1 cellular context compared by ENCODE assay signal in the genomic region with DNA sequence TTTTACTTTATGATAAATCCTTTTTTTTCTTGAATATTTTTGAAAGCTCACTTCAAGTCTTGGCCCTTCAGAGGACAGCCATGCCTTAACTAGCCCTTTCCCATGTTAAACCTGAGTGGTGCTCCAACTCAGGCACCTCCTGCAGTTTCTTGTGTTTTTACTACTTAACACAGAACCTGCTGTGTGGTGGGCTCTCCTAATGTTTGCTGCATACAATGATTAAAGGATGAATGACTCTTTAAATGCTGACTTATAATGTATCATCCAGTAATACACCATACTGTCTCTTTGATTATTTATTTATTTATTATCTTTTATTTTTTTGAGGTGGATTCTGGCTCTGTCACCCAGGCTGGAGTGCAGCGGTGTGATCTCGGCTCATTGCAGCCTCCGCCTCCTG.
TF ChIP-seq lines count a peak whose summit lies in the region.

No MANE protein-coding gene starts in this region.

TF ChIP-seq in GM23338, 12 proteins besides CTCF, POLR2A, EP300 and RAD21 (continued from another document):
- TF ChIP-seq, protein P1, sequence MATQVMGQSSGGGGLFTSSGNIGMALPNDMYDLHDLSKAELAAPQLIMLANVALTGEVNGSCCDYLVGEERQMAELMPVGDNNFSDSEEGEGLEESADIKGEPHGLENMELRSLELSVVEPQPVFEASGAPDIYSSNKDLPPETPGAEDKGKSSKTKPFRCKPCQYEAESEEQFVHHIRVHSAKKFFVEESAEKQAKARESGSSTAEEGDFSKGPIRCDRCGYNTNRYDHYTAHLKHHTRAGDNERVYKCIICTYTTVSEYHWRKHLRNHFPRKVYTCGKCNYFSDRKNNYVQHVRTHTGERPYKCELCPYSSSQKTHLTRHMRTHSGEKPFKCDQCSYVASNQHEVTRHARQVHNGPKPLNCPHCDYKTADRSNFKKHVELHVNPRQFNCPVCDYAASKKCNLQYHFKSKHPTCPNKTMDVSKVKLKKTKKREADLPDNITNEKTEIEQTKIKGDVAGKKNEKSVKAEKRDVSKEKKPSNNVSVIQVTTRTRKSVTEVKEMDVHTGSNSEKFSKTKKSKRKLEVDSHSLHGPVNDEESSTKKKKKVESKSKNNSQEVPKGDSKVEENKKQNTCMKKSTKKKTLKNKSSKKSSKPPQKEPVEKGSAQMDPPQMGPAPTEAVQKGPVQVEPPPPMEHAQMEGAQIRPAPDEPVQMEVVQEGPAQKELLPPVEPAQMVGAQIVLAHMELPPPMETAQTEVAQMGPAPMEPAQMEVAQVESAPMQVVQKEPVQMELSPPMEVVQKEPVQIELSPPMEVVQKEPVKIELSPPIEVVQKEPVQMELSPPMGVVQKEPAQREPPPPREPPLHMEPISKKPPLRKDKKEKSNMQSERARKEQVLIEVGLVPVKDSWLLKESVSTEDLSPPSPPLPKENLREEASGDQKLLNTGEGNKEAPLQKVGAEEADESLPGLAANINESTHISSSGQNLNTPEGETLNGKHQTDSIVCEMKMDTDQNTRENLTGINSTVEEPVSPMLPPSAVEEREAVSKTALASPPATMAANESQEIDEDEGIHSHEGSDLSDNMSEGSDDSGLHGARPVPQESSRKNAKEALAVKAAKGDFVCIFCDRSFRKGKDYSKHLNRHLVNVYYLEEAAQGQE (IDR thresholded peaks at IDR 0.05; ENCODE audit: unreplicated experiment), result no peak
- TF ChIP-seq STAT1 (IDR thresholded peaks at IDR 0.05; ENCODE audit: unreplicated experiment), result no peak
- TF ChIP-seq CREB1 (CRISPR knock-in tag; IDR thresholded peaks at IDR 0.05; ENCODE audit: low read depth), result no peak
- TF ChIP-seq, protein P2, sequence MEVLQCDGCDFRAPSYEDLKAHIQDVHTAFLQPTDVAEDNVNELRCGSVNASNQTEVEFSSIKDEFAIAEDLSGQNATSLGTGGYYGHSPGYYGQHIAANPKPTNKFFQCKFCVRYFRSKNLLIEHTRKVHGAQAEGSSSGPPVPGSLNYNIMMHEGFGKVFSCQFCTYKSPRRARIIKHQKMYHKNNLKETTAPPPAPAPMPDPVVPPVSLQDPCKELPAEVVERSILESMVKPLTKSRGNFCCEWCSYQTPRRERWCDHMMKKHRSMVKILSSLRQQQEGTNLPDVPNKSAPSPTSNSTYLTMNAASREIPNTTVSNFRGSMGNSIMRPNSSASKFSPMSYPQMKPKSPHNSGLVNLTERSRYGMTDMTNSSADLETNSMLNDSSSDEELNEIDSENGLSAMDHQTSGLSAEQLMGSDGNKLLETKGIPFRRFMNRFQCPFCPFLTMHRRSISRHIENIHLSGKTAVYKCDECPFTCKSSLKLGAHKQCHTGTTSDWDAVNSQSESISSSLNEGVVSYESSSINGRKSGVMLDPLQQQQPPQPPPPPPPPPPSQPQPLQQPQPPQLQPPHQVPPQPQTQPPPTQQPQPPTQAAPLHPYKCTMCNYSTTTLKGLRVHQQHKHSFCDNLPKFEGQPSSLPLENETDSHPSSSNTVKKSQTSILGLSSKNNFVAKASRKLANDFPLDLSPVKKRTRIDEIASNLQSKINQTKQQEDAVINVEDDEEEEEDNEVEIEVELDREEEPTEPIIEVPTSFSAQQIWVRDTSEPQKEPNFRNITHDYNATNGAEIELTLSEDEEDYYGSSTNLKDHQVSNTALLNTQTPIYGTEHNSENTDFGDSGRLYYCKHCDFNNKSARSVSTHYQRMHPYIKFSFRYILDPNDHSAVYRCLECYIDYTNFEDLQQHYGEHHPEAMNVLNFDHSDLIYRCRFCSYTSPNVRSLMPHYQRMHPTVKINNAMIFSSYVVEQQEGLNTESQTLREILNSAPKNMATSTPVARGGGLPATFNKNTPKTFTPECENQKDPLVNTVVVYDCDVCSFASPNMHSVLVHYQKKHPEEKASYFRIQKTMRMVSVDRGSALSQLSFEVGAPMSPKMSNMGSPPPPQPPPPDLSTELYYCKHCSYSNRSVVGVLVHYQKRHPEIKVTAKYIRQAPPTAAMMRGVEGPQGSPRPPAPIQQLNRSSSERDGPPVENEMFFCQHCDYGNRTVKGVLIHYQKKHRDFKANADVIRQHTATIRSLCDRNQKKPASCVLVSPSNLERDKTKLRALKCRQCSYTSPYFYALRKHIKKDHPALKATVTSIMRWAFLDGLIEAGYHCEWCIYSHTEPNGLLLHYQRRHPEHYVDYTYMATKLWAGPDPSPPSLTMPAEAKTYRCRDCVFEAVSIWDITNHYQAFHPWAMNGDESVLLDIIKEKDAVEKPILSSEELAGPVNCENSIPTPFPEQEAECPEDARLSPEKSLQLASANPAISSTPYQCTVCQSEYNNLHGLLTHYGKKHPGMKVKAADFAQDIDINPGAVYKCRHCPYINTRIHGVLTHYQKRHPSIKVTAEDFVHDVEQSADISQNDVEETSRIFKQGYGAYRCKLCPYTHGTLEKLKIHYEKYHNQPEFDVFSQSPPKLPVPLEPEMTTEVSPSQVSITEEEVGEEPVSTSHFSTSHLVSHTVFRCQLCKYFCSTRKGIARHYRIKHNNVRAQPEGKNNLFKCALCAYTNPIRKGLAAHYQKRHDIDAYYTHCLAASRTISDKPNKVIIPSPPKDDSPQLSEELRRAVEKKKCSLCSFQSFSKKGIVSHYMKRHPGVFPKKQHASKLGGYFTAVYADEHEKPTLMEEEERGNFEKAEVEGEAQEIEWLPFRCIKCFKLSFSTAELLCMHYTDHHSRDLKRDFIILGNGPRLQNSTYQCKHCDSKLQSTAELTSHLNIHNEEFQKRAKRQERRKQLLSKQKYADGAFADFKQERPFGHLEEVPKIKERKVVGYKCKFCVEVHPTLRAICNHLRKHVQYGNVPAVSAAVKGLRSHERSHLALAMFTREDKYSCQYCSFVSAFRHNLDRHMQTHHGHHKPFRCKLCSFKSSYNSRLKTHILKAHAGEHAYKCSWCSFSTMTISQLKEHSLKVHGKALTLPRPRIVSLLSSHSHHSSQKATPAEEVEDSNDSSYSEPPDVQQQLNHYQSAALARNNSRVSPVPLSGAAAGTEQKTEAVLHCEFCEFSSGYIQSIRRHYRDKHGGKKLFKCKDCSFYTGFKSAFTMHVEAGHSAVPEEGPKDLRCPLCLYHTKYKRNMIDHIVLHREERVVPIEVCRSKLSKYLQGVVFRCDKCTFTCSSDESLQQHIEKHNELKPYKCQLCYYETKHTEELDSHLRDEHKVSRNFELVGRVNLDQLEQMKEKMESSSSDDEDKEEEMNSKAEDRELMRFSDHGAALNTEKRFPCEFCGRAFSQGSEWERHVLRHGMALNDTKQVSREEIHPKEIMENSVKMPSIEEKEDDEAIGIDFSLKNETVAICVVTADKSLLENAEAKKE (CRISPR knock-in tag; IDR thresholded peaks at IDR 0.05), result no peak
- TF ChIP-seq ZNF331 (CRISPR knock-in tag; IDR thresholded peaks at IDR 0.05; ENCODE audit: low read depth), result no peak
- no peak for TF ChIP-seq EZH2phosphoT487 (IDR thresholded peaks at IDR 0.05; ENCODE audit: unreplicated experiment)
